In the genomic region with DNA sequence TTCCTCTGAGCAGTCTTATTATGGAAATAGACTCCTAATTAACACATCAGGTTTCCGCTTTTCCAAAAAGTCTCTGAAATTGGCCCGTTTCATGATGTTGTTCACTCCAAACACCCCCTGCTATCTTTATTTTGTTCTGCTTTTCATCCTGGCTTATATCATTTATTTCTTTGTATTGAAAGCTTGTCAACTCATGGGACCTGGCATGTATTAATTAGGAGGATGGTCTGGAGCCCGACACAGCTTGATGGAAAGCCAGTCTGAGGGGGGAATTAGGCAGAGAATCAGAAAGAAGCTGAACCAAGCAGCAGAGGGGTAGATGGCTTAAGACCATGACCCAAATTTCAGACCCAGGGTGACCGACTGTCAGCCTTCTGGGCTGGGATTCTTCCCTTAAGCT, we compare ENCODE assay signal across 12 cellular contexts.
DNase-seq lines count a peak whose midpoint lies in the region; ATAC-seq and TF ChIP-seq lines count a peak whose summit lies in the region.
"Had no signal": no experiment of that assay in that cellular context is flagged by ENCODE, and none has a peak within 500 bp of the region (broad histone marks: within the 10 kb centered on the region; RNA-seq: fewer than 3 reads in every experiment).

No MANE protein-coding gene starts in this region.

- no peaks in the 10 kb centered on the region for H3K27me3 Mint-ChIP-seq in activated T-cell treated with anti-CD3 and anti-CD28 coated beads, Interleukin-2, amount 50 U/mL, for 24 hours
- H3K27me3 Mint-ChIP-seq in activated B cell treated with CpG ODN at 0.5 μM for 24 hours, result no peaks in the 10 kb centered on the region
- H3K27me3 Mint-ChIP-seq in immature natural killer cell (ENCODE audit: low read depth in 3 of 3), result peaks cover 6 to 11% (median 10%) of the 10 kb centered on the region in 3 donors

- POLR2A ChIA-PET in activated B cell treated with CpG ODN at 0.5 μM for 24 hours (lab: Charles Lee), result interaction anchor here (0.6 to 3.0 kb wide), 18 partner anchors 8 to 556 kb away, joined by 3 to 22 read pairs (median 4); no protein-coding TSS in a partner anchor

- DNase-seq in activated T-cell treated with anti-CD3 and anti-CD28 coated beads, Interleukin-2, amount 50 U/mL, for 24 hours, result no peak
- DNase-seq in activated T-cell treated with anti-CD3 and anti-CD28 coated beads for 4 hours (no peak), activated B cell treated with CpG ODN at 0.5 μM for 24 hours (no peak), immature natural killer cell (no peak), substantia nigra (lab: John Stamatoyannopoulos, UW) (no peak), A172 (ENCODE audit: low spot score) (no peak), DMS53 (lab: John Stamatoyannopoulos, UW) (no peak)
- DNase-seq: EL, mammary epithelial cell, NCI-H1417, NCI-H524 treated with DMSO at 0.1 percent for 48 hours had no signal

- CTCF ChIA-PET in activated B cell treated with CpG ODN at 0.5 μM for 24 hours (lab: Charles Lee), result interaction anchor here (0.9 to 1.8 kb wide), 7 partner anchors 19 to 385 kb away, joined by 3 to 9 read pairs (median 3); no protein-coding TSS in a partner anchor

- peaks cover 9% of the 10 kb centered on the region for H3K9me3 Mint-ChIP-seq in activated T-cell treated with anti-CD3 and anti-CD28 coated beads, Interleukin-2, amount 50 U/mL, for 24 hours
- H3K9me3 Mint-ChIP-seq in activated B cell treated with CpG ODN at 0.5 μM for 24 hours, result peaks cover 3% of the 10 kb centered on the region
- peaks cover 0 to 2% (median 0%) of the 10 kb centered on the region in 6 donors for H3K9me3 Mint-ChIP-seq in immature natural killer cell

- ATAC-seq in activated B cell treated with CpG ODN at 0.5 μM for 24 hours (ENCODE audit: low read depth), result no peak
- no peak for ATAC-seq in HG02938 (IDR thresholded peaks at IDR 0.05; ENCODE audit: unreplicated experiment)

- H3K27ac ChIP-seq in substantia nigra (ENCODE audit: low read depth, low read length, poor library complexity, severe bottlenecking), result peak overlapping the region; percentile 28

- peaks cover 78% of the 10 kb centered on the region for H3K4me1 Mint-ChIP-seq in activated T-cell treated with anti-CD3 and anti-CD28 coated beads, Interleukin-2, amount 50 U/mL, for 24 hours (ENCODE audit: low read depth)
- H3K4me1 Mint-ChIP-seq in activated B cell treated with CpG ODN at 0.5 μM for 24 hours (peaks cover 66% of the 10 kb centered on the region), immature natural killer cell (peaks cover 91% of the 10 kb centered on the region in 2 donors)

- intact Hi-C loops in activated B cell treated with CpG ODN at 0.5 μM for 24 hours (cut with micrococcal nuclease), result loop anchor here (1.0 to 5.0 kb wide), 9 partner anchors 20 to 1729 kb away; partner anchors contain the start of genes FOXN3 and GALC

- H3K4me3 Mint-ChIP-seq in activated T-cell treated with anti-CD3 and anti-CD28 coated beads, Interleukin-2, amount 50 U/mL, for 24 hours, result peak overlapping the region; percentile 32
- H3K4me3 Mint-ChIP-seq in activated B cell treated with CpG ODN at 0.5 μM for 24 hours, result peak overlapping the region; percentile 69
- H3K4me3 Mint-ChIP-seq in immature natural killer cell, result peak overlapping the region; percentile 68 to 84 (median 79)

- TF ChIP-seq CTCF in activated B cell treated with CpG ODN at 0.5 μM for 24 hours (IDR thresholded peaks at IDR 0.05), result no peak

- H3K27ac Mint-ChIP-seq in activated T-cell treated with anti-CD3 and anti-CD28 coated beads, Interleukin-2, amount 50 U/mL, for 24 hours, result peak overlapping the region; percentile 96
- H3K27ac Mint-ChIP-seq in activated B cell treated with CpG ODN at 0.5 μM for 24 hours, result peak overlapping the region; percentile 95
- peak overlapping the region; percentile 92 to 97 (median 94) for H3K27ac Mint-ChIP-seq in immature natural killer cell

- H3K36me3 Mint-ChIP-seq in activated T-cell treated with anti-CD3 and anti-CD28 coated beads, Interleukin-2, amount 50 U/mL, for 24 hours (ENCODE audit: low read depth), result peaks cover 7% of the 10 kb centered on the region
- H3K36me3 Mint-ChIP-seq in activated B cell treated with CpG ODN at 0.5 μM for 24 hours (ENCODE audit: low read depth) (no peaks in the 10 kb centered on the region), immature natural killer cell (peaks cover 0 to 4% (median 4%) of the 10 kb centered on the region in 3 donors)
